Comparison of ENCODE assay signal across 8 cellular contexts in the genomic region with DNA sequence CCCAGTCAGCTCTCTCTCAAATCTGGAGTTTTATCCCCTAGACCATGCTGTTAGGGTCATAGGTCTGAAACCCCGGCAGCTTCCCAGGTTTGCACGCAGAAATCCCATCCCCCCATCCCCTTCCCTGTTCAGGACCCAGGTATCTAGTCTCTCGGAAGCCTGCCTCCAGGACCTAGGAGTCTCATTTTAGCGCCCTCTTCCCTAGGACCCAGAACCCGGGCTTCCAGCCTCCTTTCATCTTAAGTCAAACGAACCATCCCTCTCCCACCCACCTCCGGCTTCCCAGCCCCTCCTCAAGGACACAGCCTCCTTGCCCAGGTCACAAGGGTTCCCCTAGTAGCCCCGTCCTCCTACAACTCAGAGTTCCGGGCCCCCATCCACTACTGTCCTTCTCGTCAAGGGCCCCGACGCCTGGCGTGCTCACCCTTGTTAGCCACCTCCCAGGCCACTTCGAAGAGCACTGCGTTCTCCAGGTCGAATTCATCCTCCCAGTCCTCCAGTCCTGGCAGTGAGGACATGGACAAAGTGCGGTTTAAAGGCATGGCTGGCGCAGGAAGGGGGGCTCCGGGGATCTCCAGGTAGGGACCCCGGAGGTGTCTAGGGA. TPM values are rescaled to one million over a fixed set of nuclear protein-coding genes. Genes with fewer than 3 reads are reported as not detected.
A peak's percentile ranks its signal among the peaks of the same experiment; 100 is the strongest.
DNase-seq lines count a peak whose midpoint lies in the region; ATAC-seq, FAIRE-seq and TF ChIP-seq lines count a peak whose summit lies in the region.

No MANE protein-coding gene starts in this region.

- TF ChIP-seq CTCF in CD4-positive, alpha-beta T cell (IDR thresholded peaks at IDR 0.05), result no peak
- TF ChIP-seq CTCF in HCT116 (IDR thresholded peaks at IDR 0.05 in 2 of 3, conservative IDR thresholded peaks at IDR 0.05 in 1 of 3; ENCODE audit: borderline replicate concordance in 1 of 3, insufficient read depth in 1 of 3, low read depth in 2 of 3, low read length in 2 of 3), result no peak

- no peaks in the 10 kb centered on the region for H3K9me3 Mint-ChIP-seq in CD4-positive, alpha-beta T cell
- H3K9me3 Mint-ChIP-seq in activated CD4-positive, alpha-beta memory T cell treated with anti-CD3 and anti-CD28 coated beads, Interleukin-2, amount 10 ng/mL, durations not matched to agents 7 days and 5 days, result no peaks in the 10 kb centered on the region

- H3K36me3 ChIP-seq in HCT116 (ENCODE audit: control insufficient read depth in 1 of 2, insufficient read depth in 2 of 2, low read length in 2 of 2), result peaks cover 5 to 8% of the 10 kb centered on the region in 2 experiments; a peak in 1 of 4 replicates
- peaks cover 9% of the 10 kb centered on the region for H3K36me3 ChIP-seq in rectal smooth muscle tissue (ENCODE audit: control insufficient read depth, insufficient read depth, low read length)

- no peak for FAIRE-seq in frontal cortex (lab: Jason Lieb, UNC)

- BruUV-seq in HCT116 (replicated peaks; lab: Mats Ljungman, UMichigan), result TSS peak; percentile 75

- TF ChIP-seq POLR2A in HCT116 (IDR thresholded peaks at IDR 0.05; ENCODE audit: borderline replicate concordance, extremely low read depth, insufficient read depth, insufficient read length), result no peak

- H3K9me3 ChIP-seq in CD4-positive, alpha-beta T cell (ENCODE audit: control insufficient read depth, low read length), result no peaks in the 10 kb centered on the region
- H3K9me3 ChIP-seq in HCT116 (ENCODE audit: control insufficient read depth in 1 of 2, insufficient read depth in 1 of 2, low read depth in 1 of 2, low read length in 2 of 2), result no peaks in the 10 kb centered on the region

- H3K9ac ChIP-seq in HCT116 (ENCODE audit: low read length), result peak overlapping the region; percentile 97
- H3K9ac ChIP-seq in rectal smooth muscle tissue (ENCODE audit: low read length), result peak overlapping the region; percentile 77

- H3K27ac Mint-ChIP-seq in CD4-positive, alpha-beta T cell, result peak overlapping the region; percentile 90
- H3K27ac Mint-ChIP-seq in activated CD4-positive, alpha-beta memory T cell treated with anti-CD3 and anti-CD28 coated beads, Interleukin-2, amount 10 ng/mL, durations not matched to agents 7 days and 5 days, result peak overlapping the region; percentile 95

- no peaks in the 10 kb centered on the region for H3K27me3 ChIP-seq in CD4-positive, alpha-beta T cell (ENCODE audit: control insufficient read depth, insufficient read depth, low read length)
- no peaks in the 10 kb centered on the region for H3K27me3 ChIP-seq in HCT116 (ENCODE audit: insufficient read depth, low read length)
- no peaks in the 10 kb centered on the region for H3K27me3 ChIP-seq in rectal smooth muscle tissue (ENCODE audit: control insufficient read depth, insufficient read depth, low read length)

- H3K79me2 ChIP-seq in HCT116 (ENCODE audit: insufficient read depth, low read length), result peaks cover 66% of the 10 kb centered on the region

- TF ChIP-seq RAD21 in HCT116 (IDR thresholded peaks at IDR 0.05; ENCODE audit: low read depth), result no peak

- no peak for ATAC-seq in CD4-positive, alpha-beta T cell (ENCODE audit: poor library complexity)
- ATAC-seq in HCT116, result peak; percentile 2; the same call in 1 of the 2 replicates

- H3K27me3 Mint-ChIP-seq in CD4-positive, alpha-beta T cell, result no peaks in the 10 kb centered on the region
- no peaks in the 10 kb centered on the region for H3K27me3 Mint-ChIP-seq in activated CD4-positive, alpha-beta memory T cell treated with anti-CD3 and anti-CD28 coated beads, Interleukin-2, amount 10 ng/mL, durations not matched to agents 7 days and 5 days

- H3K4me3 Mint-ChIP-seq in CD4-positive, alpha-beta T cell, result peak overlapping the region; percentile 92
- H3K4me3 Mint-ChIP-seq in activated CD4-positive, alpha-beta memory T cell treated with anti-CD3 and anti-CD28 coated beads, Interleukin-2, amount 10 ng/mL, durations not matched to agents 7 days and 5 days, result peak overlapping the region; percentile 98

- peak overlapping the region; percentile 75 to 77 for H3K4me3 ChIP-seq in HCT116 (replicated peaks in 1 of 2; ENCODE audit: low read depth in 1 of 2, low read length in 2 of 2)
- peak overlapping the region; percentile 91 for H3K4me3 ChIP-seq in rectal smooth muscle tissue (ENCODE audit: low read length)

- peaks cover 13 to 29% of the 10 kb centered on the region in 2 experiments for H3K4me1 ChIP-seq in HCT116 (ENCODE audit: control insufficient read depth in 1 of 2, insufficient read depth in 2 of 2, low read length in 2 of 2)
- H3K4me1 ChIP-seq in rectal smooth muscle tissue (ENCODE audit: control insufficient read depth, insufficient read depth, low read length), result peaks cover 11% of the 10 kb centered on the region

- peaks cover 8% of the 10 kb centered on the region; the same call in 1 of the 2 replicates for H4K20me1 ChIP-seq in HCT116 (ENCODE audit: insufficient read depth)

- RAD21 ChIA-PET in HCT116 (lab: Charles Lee; ENCODE audit: low non-redundant PET in 1 of 2, low total read pairs in 2 of 2, uncharacterized antibody in 2 of 2, unreplicated experiment in 2 of 2), result interaction anchor here in 1 of 2 experiments (0.8 to 1.0 kb wide), 2 partner anchors 72 to 197 kb away, joined by 3 read pairs; partner anchors contain the start of gene NTF4

- peak in 1 of 10 experiments; percentile 8 for DNase-seq in CD4-positive, alpha-beta T cell
- no peak for DNase-seq in HCT116 (ENCODE audit: low read depth, low spot score)
- no peak for DNase-seq in activated CD4-positive, alpha-beta memory T cell treated with anti-CD3 and anti-CD28 coated beads, Interleukin-2, amount 10 ng/mL, durations not matched to agents 7 days and 5 days
- peak; percentile 17 for DNase-seq in germinal center (ENCODE audit: low spot score)
- no peak for DNase-seq in frontal cortex (ENCODE audit: low spot score in 2 of 2)
- no peak for DNase-seq in GDM1 (lab: John Stamatoyannopoulos, UW)
- DNase-seq in ecto neural progenitor cell (ENCODE audit: low spot score), result no peak

- H2AFZ ChIP-seq in HCT116 (ENCODE audit: low read depth, low read length, poor library complexity, severe bottlenecking), result no peak overlapping the region

- peaks cover 34% of the 10 kb centered on the region for H3K36me3 Mint-ChIP-seq in CD4-positive, alpha-beta T cell (ENCODE audit: low read depth)
- H3K36me3 Mint-ChIP-seq in activated CD4-positive, alpha-beta memory T cell treated with anti-CD3 and anti-CD28 coated beads, Interleukin-2, amount 10 ng/mL, durations not matched to agents 7 days and 5 days (ENCODE audit: low read depth), result peaks cover 36% of the 10 kb centered on the region

- peaks cover 40% of the 10 kb centered on the region for H3K4me1 Mint-ChIP-seq in CD4-positive, alpha-beta T cell (ENCODE audit: low read depth)
- peaks cover 48% of the 10 kb centered on the region for H3K4me1 Mint-ChIP-seq in activated CD4-positive, alpha-beta memory T cell treated with anti-CD3 and anti-CD28 coated beads, Interleukin-2, amount 10 ng/mL, durations not matched to agents 7 days and 5 days

- POLR2A ChIA-PET in CD4-positive, alpha-beta T cell (lab: Charles Lee), result interaction anchor here (0.8 to 3.3 kb wide), 32 partner anchors 14 to 1719 kb away, joined by 3 to 41 read pairs (median 4); partner anchors contain the start of genes AKT1S1, AP2A1, CA11 and CGB7
- POLR2A ChIA-PET in HCT116 (lab: Charles Lee), result interaction anchor here (0.9 to 3.1 kb wide), 18 partner anchors 9 to 684 kb away, joined by 3 to 17 read pairs (median 6); partner anchors contain the start of genes CGB7, DHDH, FTL and RPL18
- POLR2A ChIA-PET in activated CD4-positive, alpha-beta memory T cell treated with anti-CD3 and anti-CD28 coated beads, Interleukin-2, amount 10 ng/mL, durations not matched to agents 7 days and 5 days (lab: Charles Lee), result interaction anchor here (0.8 to 2.7 kb wide), 21 partner anchors 9 to 649 kb away, joined by 3 to 16 read pairs (median 5); partner anchors contain the start of genes ALDH16A1, BAX, DHDH and FTL

- CTCF ChIA-PET in CD4-positive, alpha-beta T cell (lab: Charles Lee), result interaction anchor here (0.5 to 2.4 kb wide), 17 partner anchors 13 to 725 kb away, joined by 3 to 15 read pairs (median 5); partner anchors contain the start of genes BAX, NUCB1 and PPP1R15A
- CTCF ChIA-PET in HCT116 (lab: Charles Lee), result interaction anchor here (0.6 to 2.5 kb wide), 27 partner anchors 9 to 210 kb away, joined by 3 to 44 read pairs (median 5); partner anchors contain the start of genes BCAT2, CGB2, CGB7 and LHB
- CTCF ChIA-PET in activated CD4-positive, alpha-beta memory T cell treated with anti-CD3 and anti-CD28 coated beads, Interleukin-2, amount 10 ng/mL, durations not matched to agents 7 days and 5 days (lab: Charles Lee), result interaction anchor here (0.8 to 3.4 kb wide), 46 partner anchors 9 to 629 kb away, joined by 3 to 103 read pairs (median 5); partner anchors contain the start of genes BAX, CA11, CGB7 and DHDH

- no peaks in the 10 kb centered on the region for H3K9me2 ChIP-seq in HCT116 (ENCODE audit: insufficient read depth)

- peak overlapping the region; percentile 92 for H3K4me2 ChIP-seq in HCT116 (ENCODE audit: low read length)

- intact Hi-C loops in CD4-positive, alpha-beta T cell (cut with DNase I, micrococcal nuclease), result loop anchor here (2.0 to 10.0 kb wide), 9 partner anchors 26 to 628 kb away; partner anchors contain the start of genes CYTH2 (in 1 of the 2), DHDH (in 1 of the 2), IZUMO1 (in 1 of the 2) and SLC17A7 (in 1 of the 2)
- intact Hi-C loops in HCT116 (cut with micrococcal nuclease), result no loop called here

- peak overlapping the region; percentile 82 for H3K27ac ChIP-seq in CD4-positive, alpha-beta T cell (ENCODE audit: low read depth, low read length)
- H3K27ac ChIP-seq in HCT116 (ENCODE audit: low read depth, low read length) (peak overlapping the region; percentile 75), rectal smooth muscle tissue (ENCODE audit: low read depth, low read length) (peak overlapping the region; percentile 86)

RNA-seq across cellular contexts. Expression of gene GYS1, which starts 0.4 kb away (rescaled TPM):
- total RNA-seq in CD4-positive, alpha-beta T cell, result 10 to 100 TPM; 13.2 to 14.1 TPM
- total RNA-seq in HCT116 (2021; ENCODE audit: unreplicated experiment), result 50.7 TPM
- polyA plus RNA-seq in HCT116 (2012), result 43.9 and 57.3 TPM in 2 replicates
- 10 to 100 TPM; 55.1 to 56.3 TPM for total RNA-seq in activated CD4-positive, alpha-beta memory T cell treated with anti-CD3 and anti-CD28 coated beads, Interleukin-2, amount 10 ng/mL, durations not matched to agents 7 days and 5 days
- 12.6 TPM for total RNA-seq in frontal cortex

RNA-seq across cellular contexts. Expression of gene RUVBL2, which starts 1.0 kb away (rescaled TPM):
- 10 to 100 TPM; 10.7 to 12.3 TPM for total RNA-seq in CD4-positive, alpha-beta T cell
- total RNA-seq in HCT116 (2021; ENCODE audit: unreplicated experiment) (270 TPM), frontal cortex (121 TPM)
- polyA plus RNA-seq in HCT116 (2012), result 410 and 435 TPM in 2 replicates
- 10 to 100 TPM; 74.7 to 80.1 TPM for total RNA-seq in activated CD4-positive, alpha-beta memory T cell treated with anti-CD3 and anti-CD28 coated beads, Interleukin-2, amount 10 ng/mL, durations not matched to agents 7 days and 5 days

RNA-seq across cellular contexts. Expression of gene LHB, which starts 24.2 kb away (rescaled TPM):
- not detected for total RNA-seq in CD4-positive, alpha-beta T cell
- total RNA-seq in HCT116 (2021; ENCODE audit: unreplicated experiment) (3.7 TPM), frontal cortex (not detected)
- polyA plus RNA-seq in HCT116 (2012), result 4.2 and 4.7 TPM in 2 replicates
- under 1 TPM; 0.63 to 0.88 TPM for total RNA-seq in activated CD4-positive, alpha-beta memory T cell treated with anti-CD3 and anti-CD28 coated beads, Interleukin-2, amount 10 ng/mL, durations not matched to agents 7 days and 5 days

RNA-seq across cellular contexts. Expression of gene FTL, which starts 27.6 kb away (rescaled TPM):
- 100 to 1,000 TPM; 616 to 627 TPM for total RNA-seq in CD4-positive, alpha-beta T cell
- total RNA-seq in HCT116 (2021; ENCODE audit: unreplicated experiment) (1,885 TPM), frontal cortex (713 TPM)
- 2,308 and 2,337 TPM in 2 replicates for polyA plus RNA-seq in HCT116 (2012)
- 1,000 to 10,000 TPM; 1,110 to 1,123 TPM for total RNA-seq in activated CD4-positive, alpha-beta memory T cell treated with anti-CD3 and anti-CD28 coated beads, Interleukin-2, amount 10 ng/mL, durations not matched to agents 7 days and 5 days

RNA-seq across cellular contexts. Expression of gene CGB3, which starts 31.5 kb away (rescaled TPM):
- not detected for total RNA-seq in CD4-positive, alpha-beta T cell
- total RNA-seq in HCT116 (2021; ENCODE audit: unreplicated experiment), result not detected
- not detected in 2 replicates for polyA plus RNA-seq in HCT116 (2012)
- not detected for total RNA-seq in activated CD4-positive, alpha-beta memory T cell treated with anti-CD3 and anti-CD28 coated beads, Interleukin-2, amount 10 ng/mL, durations not matched to agents 7 days and 5 days
- total RNA-seq in frontal cortex, result not detected
